ENCODE assay signal across 8 cellular contexts in the genomic region with DNA sequence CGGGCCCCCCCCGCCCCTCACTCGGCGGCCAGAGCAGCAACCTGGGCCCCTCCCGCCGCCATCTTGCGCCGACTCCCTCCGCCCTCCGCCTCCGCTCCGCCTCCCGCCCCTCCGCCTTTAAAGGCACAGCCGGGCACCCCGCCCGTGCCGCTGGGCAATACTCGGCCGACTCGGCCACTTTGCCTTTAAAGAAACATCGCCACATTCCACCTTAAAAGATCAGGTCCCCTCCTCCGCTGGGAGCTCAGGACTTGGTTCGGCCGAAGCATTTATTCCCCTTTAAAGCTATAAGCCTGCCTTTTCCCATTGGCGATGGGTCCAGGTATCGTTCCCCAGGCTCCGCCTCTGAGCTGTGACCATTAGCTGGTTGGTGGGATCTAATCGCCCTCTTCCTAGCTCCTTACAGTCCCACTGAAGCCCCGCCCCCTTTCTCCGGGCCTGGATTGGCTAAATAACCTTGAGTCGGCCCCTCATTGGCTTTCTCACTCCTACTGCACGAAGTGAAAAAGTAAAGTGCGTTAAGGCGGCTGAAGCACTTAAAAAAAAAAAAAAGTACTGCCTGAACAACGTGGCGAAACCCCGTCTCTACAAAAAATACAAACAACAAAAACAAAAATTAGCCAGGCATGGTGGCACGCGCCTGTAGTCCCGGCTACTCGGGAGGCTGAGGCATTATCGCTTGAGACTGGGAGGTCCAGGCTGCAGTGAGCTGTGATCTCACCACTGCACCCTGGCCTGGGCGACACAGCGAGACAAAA. TPM values are rescaled to one million over a fixed set of nuclear protein-coding genes. Genes with fewer than 3 reads are reported as not detected.
DNase-seq lines count a peak whose midpoint lies in the region; ATAC-seq, FAIRE-seq and TF ChIP-seq lines count a peak whose summit lies in the region.

ZBTB22 (minus strand) TSS at position 77 of the 758 bp plus-strand sequence. CDS start 828 bp downstream, outside the sequence.

- H3K4me1 ChIP-seq in OCI-LY3 (ENCODE audit: low read length) (peaks cover 39% of the 10 kb centered on the region), endothelial cell of umbilical vein (ENCODE audit: control insufficient read depth, extremely low read depth, insufficient read depth, low read length) (peaks cover 55% of the 10 kb centered on the region)

- DNase-seq in COR-L47 (lab: John Stamatoyannopoulos, UW) (peak; percentile 97), HuH-7 (ENCODE audit: low spot score) (peak; percentile 88), activated T-cell treated with anti-CD3 and anti-CD28 coated beads for 1 hour (ENCODE audit: low read depth) (peak; percentile 96), endothelial cell of umbilical vein (ENCODE audit: low read depth, low spot score) (peak; percentile 99), middle frontal gyrus (ENCODE audit: extremely low spot score, low spot score) (peak; percentile 92)
- DNase-seq in stimulated activated CD8-positive, alpha-beta memory T cell treated with anti-CD3 and anti-CD28 coated beads, Interleukin-2, amount 100 ng/mL, for 48 hours (ENCODE audit: low read depth in 2 of 2): peak; percentile 94

- intact Hi-C loops in endothelial cell of umbilical vein (cut with micrococcal nuclease): loop anchor here (10.0 kb wide), 1 partner anchor 257 kb away; no protein-coding TSS in a partner anchor

- dilution Hi-C loops in endothelial cell of umbilical vein (cut with MboI; ENCODE audit: extremely low pct_ligation_motif_present, low sequenced_read_pairs): no loop called here

- TF ChIP-seq POLR2A in endothelial cell of umbilical vein (IDR thresholded peaks at IDR 0.05; ENCODE audit: low read depth, low read length): no peak

- FAIRE-seq in endothelial cell of umbilical vein (lab: Jason Lieb, UNC): peak; percentile 90

- H3K9me3 ChIP-seq in OCI-LY3 (ENCODE audit: insufficient read depth, low read length): no peaks in the 10 kb centered on the region
- H3K9me3 ChIP-seq in endothelial cell of umbilical vein (replicated peaks; ENCODE audit: control insufficient read depth, insufficient read depth, low read length): no peaks in the 10 kb centered on the region

- H3K27me3 ChIP-seq in OCI-LY3 (ENCODE audit: low read depth, low read length) (no peaks in the 10 kb centered on the region), endothelial cell of umbilical vein (ENCODE audit: control insufficient read depth in 2 of 2, insufficient read depth in 2 of 2, low read length in 2 of 2) (no peaks in the 10 kb centered on the region)

- H2AFZ ChIP-seq in OCI-LY3 (ENCODE audit: low read depth, low read length) (no peak within 1 kb of the TSS), endothelial cell of umbilical vein (ENCODE audit: low read depth, low read length) (peak within 1 kb of the TSS; percentile 66)

- H3K36me3 ChIP-seq in OCI-LY3 (replicated peaks; ENCODE audit: low read depth, low read length) (peaks cover 34% of the 10 kb centered on the region), endothelial cell of umbilical vein (ENCODE audit: control insufficient read depth in 2 of 2, extremely low read depth in 1 of 2, insufficient read depth in 2 of 2, low read length in 2 of 2) (peaks cover 5 to 22% of the 10 kb centered on the region in 2 experiments)

- BruUV-seq in endothelial cell of umbilical vein (replicated peaks; lab: Mats Ljungman, UMichigan): no TSS peak

- POLR2A ChIA-PET in endothelial cell of umbilical vein (lab: Charles Lee): interaction anchor here (0.6 to 1.4 kb wide), 12 partner anchors 10 to 470 kb away, joined by 3 to 10 read pairs (median 4); partner anchors contain the start of genes RGL2, RPS18 and VPS52

- no peaks in the 10 kb centered on the region for H3K9me1 ChIP-seq in endothelial cell of umbilical vein (replicated peaks; ENCODE audit: control insufficient read depth, extremely low read depth, insufficient read depth, low read length)

- peak; percentile 45 for ATAC-seq in GM21423 (IDR thresholded peaks at IDR 0.05; ENCODE audit: unreplicated experiment)

- TF ChIP-seq CTCF in OCI-LY3 (IDR thresholded peaks at IDR 0.05; ENCODE audit: low read depth, low read length): no peak
- TF ChIP-seq CTCF in endothelial cell of umbilical vein (IDR thresholded peaks at IDR 0.05; ENCODE audit: extremely low read depth in 1 of 2, insufficient read depth in 1 of 2, low read depth in 1 of 2, low read length in 2 of 2): no peak

- peak within 1 kb of the TSS; percentile 65 for H3K9ac ChIP-seq in OCI-LY3 (ENCODE audit: low read length)
- peak within 1 kb of the TSS; percentile 74 for H3K9ac ChIP-seq in endothelial cell of umbilical vein (replicated peaks; ENCODE audit: extremely low read depth, insufficient read depth, low read length)

- H3K27ac ChIP-seq in OCI-LY3 (ENCODE audit: low read length) (peak within 1 kb of the TSS; percentile 73), endothelial cell of umbilical vein (ENCODE audit: insufficient read depth, low read depth, low read length) (peak within 1 kb of the TSS; percentile 71)

- H3K79me2 ChIP-seq in OCI-LY3 (ENCODE audit: low read length): peaks cover 48% of the 10 kb centered on the region
- peaks cover 39% of the 10 kb centered on the region for H3K79me2 ChIP-seq in endothelial cell of umbilical vein (ENCODE audit: control insufficient read depth, insufficient read depth, low read length)

- H3K4me2 ChIP-seq in OCI-LY3 (ENCODE audit: low read length): peak within 1 kb of the TSS; percentile 76
- H3K4me2 ChIP-seq in endothelial cell of umbilical vein (ENCODE audit: insufficient read depth, low read length): peak within 1 kb of the TSS; percentile 78

- H4K20me1 ChIP-seq in OCI-LY3 (ENCODE audit: insufficient read depth, low read length) (no peaks in the 10 kb centered on the region), endothelial cell of umbilical vein (replicated peaks; ENCODE audit: control insufficient read depth, extremely low read depth, insufficient read depth, low read length) (no peaks in the 10 kb centered on the region)

- CTCF ChIA-PET in endothelial cell of umbilical vein (lab: Charles Lee): interaction anchor here (0.8 to 1.8 kb wide), 9 partner anchors 9 to 465 kb away, joined by 3 to 17 read pairs (median 3); partner anchors contain the start of genes B3GALT4, PFDN6, RGL2 and TAP1

- H3K4me3 ChIP-seq in OCI-LY3 (ENCODE audit: low read length): peak within 1 kb of the TSS; percentile 91
- H3K4me3 ChIP-seq in endothelial cell of umbilical vein (replicated peaks in 1 of 3; ENCODE audit: insufficient read depth in 1 of 3, low read depth in 1 of 3, low read length in 3 of 3): peak within 1 kb of the TSS; percentile 60 to 87 (median 87)

TF ChIP-seq in endothelial cell of umbilical vein, 7 proteins besides CTCF, POLR2A, EP300 and RAD21:
- peak; percentile 17 for TF ChIP-seq POLR2AphosphoS5 (IDR thresholded peaks at IDR 0.05; ENCODE audit: insufficient read depth, low read depth, low read length)
- no peak for TF ChIP-seq FOS (IDR thresholded peaks at IDR 0.05; ENCODE audit: borderline replicate concordance, insufficient read depth, low read length)
- TF ChIP-seq EZH2 (IDR thresholded peaks at IDR 0.05; ENCODE audit: borderline replicate concordance, low read depth, low read length, severe bottlenecking): no peak
TF ChIP-seq in endothelial cell of umbilical vein: peak in this region for 1.

RNA-seq across cellular contexts. Expression of gene ZBTB22, which starts in this region (rescaled TPM):
- total RNA-seq in endothelial cell of umbilical vein: 12.6 and 13.9 TPM in 2 replicates
- 15.4 and 16.5 TPM in 2 replicates for polyA plus RNA-seq in endothelial cell of umbilical vein
- polyA plus RNA-seq in endothelial cell of umbilical vein (2011; cell fraction: cytosol; rRNA removed): 12.3 and 14.5 TPM in 2 replicates
- polyA plus RNA-seq in endothelial cell of umbilical vein (2011; cell fraction: nucleus; rRNA removed): 10.2 and 12.1 TPM in 2 replicates
- 8.0 and 11.4 TPM in 2 replicates for polyA plus RNA-seq in endothelial cell of umbilical vein (2012)
- polyA minus RNA-seq in endothelial cell of umbilical vein: 17.6 and 18.4 TPM in 2 replicates
- 7.0 TPM for polyA minus RNA-seq in endothelial cell of umbilical vein (2011; cell fraction: cytosol; rRNA and poly(A)+ RNA removed)
- polyA minus RNA-seq in endothelial cell of umbilical vein (2011; cell fraction: nucleus; rRNA and poly(A)+ RNA removed): 7.4 and 9.0 TPM in 2 replicates

Comparison
In these comparisons a context has a peak if more than half of its experiments do, and no peak if none do; other contexts are left out.
1. Peak in every context shown above with its lines: DNase-seq, ATAC-seq, H3K4me3 ChIP-seq and H3K27ac ChIP-seq.